9 cellular contexts compared by ENCODE assay signal in genomic region chr4:141771889-141772830, GRCh38.
DNase-seq lines count a peak whose midpoint lies in the region; ATAC-seq and TF ChIP-seq lines count a peak whose summit lies in the region.
"Had no signal": no experiment of that assay in that cellular context is flagged by ENCODE, and none has a peak within 500 bp of the region (broad histone marks: within the 10 kb centered on the region; RNA-seq: fewer than 3 reads in every experiment).

No MANE protein-coding gene starts in this region.

- no peak overlapping the region for H3K27ac ChIP-seq in ACC112 (ENCODE audit: low read depth, low read length)
- no peak overlapping the region for H3K27ac ChIP-seq in upper lobe of left lung
- H3K27ac ChIP-seq: parathyroid adenoma had no signal

- H3K4me3 ChIP-seq in ACC112 (ENCODE audit: low read depth, low read length), result no peak overlapping the region
- H3K4me3 ChIP-seq in MG63, result peak overlapping the region; percentile 20; the same call in 1 of the 2 replicates
- no peak overlapping the region for H3K4me3 ChIP-seq in upper lobe of left lung

- TF ChIP-seq EP300 in upper lobe of left lung (IDR thresholded peaks at IDR 0.05), result no peak

- peak; percentile 87 for ATAC-seq in GM18909 (IDR thresholded peaks at IDR 0.05; ENCODE audit: poor library complexity, unreplicated experiment)
- ATAC-seq in HG02623 (IDR thresholded peaks at IDR 0.05; ENCODE audit: unreplicated experiment), result peak; percentile 70
- ATAC-seq in upper lobe of left lung (ENCODE audit: low FRiP score in 2 of 2), result no peak

- H3K36me3 ChIP-seq in ACC112 (ENCODE audit: insufficient read depth, low read length), result no peaks in the 10 kb centered on the region
- H3K36me3 ChIP-seq in MG63, result no peaks in the 10 kb centered on the region
- H3K36me3 ChIP-seq in upper lobe of left lung, result no peaks in the 10 kb centered on the region

- TF ChIP-seq CTCF in upper lobe of left lung (IDR thresholded peaks at IDR 0.05), result no peak

- peak overlapping the region; percentile 96 for H2AFZ ChIP-seq in ACC112 (ENCODE audit: low read length, unreplicated experiment)
- H2AFZ ChIP-seq: parathyroid adenoma had no signal

- peaks cover 16% of the 10 kb centered on the region for H3K4me1 ChIP-seq in ACC112 (ENCODE audit: control insufficient read depth, insufficient read depth, low read length, unreplicated experiment)
- no peaks in the 10 kb centered on the region for H3K4me1 ChIP-seq in upper lobe of left lung
- H3K4me1 ChIP-seq: parathyroid adenoma had no signal

- H3K79me2 ChIP-seq in ACC112 (ENCODE audit: control insufficient read depth, insufficient read depth, low read length, unreplicated experiment), result no peaks in the 10 kb centered on the region
- H3K79me2 ChIP-seq: parathyroid adenoma had no signal

- no peak for DNase-seq in MG63
- DNase-seq in upper lobe of left lung, result no peak
- DNase-seq in D341Med (ENCODE audit: low spot score), result no peak
- no peak for DNase-seq in pons (ENCODE audit: low spot score)
- DNase-seq in amygdala (lab: John Stamatoyannopoulos, UW), result no peak

- no peak for TF ChIP-seq POLR2A in upper lobe of left lung (IDR thresholded peaks at IDR 0.05)

- H3K9me3 ChIP-seq in MG63, result no peaks in the 10 kb centered on the region
- H3K9me3 ChIP-seq in upper lobe of left lung, result no peaks in the 10 kb centered on the region

- WGBS in upper lobe of left lung, 2 donors, result 45 to 46% methylated on average over 10 of the region's 10 CpGs

- no peaks in the 10 kb centered on the region for H3K27me3 ChIP-seq in ACC112 (ENCODE audit: insufficient read depth, low read length)
- H3K27me3 ChIP-seq in MG63, result no peaks in the 10 kb centered on the region
- no peaks in the 10 kb centered on the region for H3K27me3 ChIP-seq in upper lobe of left lung

Comparison
In these comparisons a context has a peak if more than half of its experiments do, and no peak if none do; other contexts are left out.
1. ATAC-seq: peak in GM18909 (single experiment) and HG02623 (single experiment); none in upper lobe of left lung (0 of 2).